Comparison of ENCODE assay signal across 17 cellular contexts in genomic region chrX:11296051-11296450, GRCh38.
"Had no signal": no experiment of that assay in that cellular context is flagged by ENCODE, and none has a peak within 500 bp of the region (broad histone marks: within the 10 kb centered on the region; RNA-seq: fewer than 3 reads in every experiment).

No MANE protein-coding gene starts in this region.

- DNase-seq: activated CD4-positive, alpha-beta T cell treated with anti-CD3 and anti-CD28 coated beads, Interleukin-2, amount 50 U/mL, for 4 hours; activated gamma-delta T cell; adrenal gland; effector CD4-positive, alpha-beta T cell; esophagus squamous epithelium; heart right ventricle; immature natural killer cell; left ventricle myocardium superior; occipital lobe; posterior cingulate gyrus; retina; spleen; stimulated activated naive B cell treated with anti-CD40 and anti-IgM and Interleukin-4, amounts not matched to agents 10 μg/mL and 1 μg/mL and 100 μg/mL, for 72 hours; upper lobe of left lung; WERI-Rb-1 had no signal

- H3K9me3 ChIP-seq: adrenal gland, esophagus squamous epithelium, heart right ventricle, spleen, thoracic aorta, upper lobe of left lung had no signal

- H3K36me3 ChIP-seq: adrenal gland, esophagus squamous epithelium, heart right ventricle, spleen, thoracic aorta, upper lobe of left lung, WERI-Rb-1 had no signal

- ATAC-seq: activated naive CD4-positive, alpha-beta T cell treated with anti-CD3 and anti-CD28 coated beads, Interleukin-2, amount 50 U/mL, for 72 hours; heart right ventricle; left ventricle myocardium superior; stimulated activated naive B cell treated with anti-CD40 and anti-IgM and Interleukin-4, amounts not matched to agents 10 μg/mL and 1 μg/mL and 100 μg/mL, for 72 hours had no signal

- H3K4me1 ChIP-seq: adrenal gland, esophagus squamous epithelium, heart right ventricle, spleen, upper lobe of left lung had no signal

- H3K27me3 ChIP-seq: esophagus squamous epithelium, upper lobe of left lung had no signal

- H3K27ac ChIP-seq: adrenal gland, esophagus squamous epithelium, heart right ventricle, spleen, thoracic aorta, upper lobe of left lung, WERI-Rb-1 had no signal

- H3K4me3 ChIP-seq: adrenal gland, esophagus squamous epithelium, heart right ventricle, spleen, thoracic aorta, upper lobe of left lung had no signal
